1 cellular context compared by ENCODE assay signal in the genomic region with DNA sequence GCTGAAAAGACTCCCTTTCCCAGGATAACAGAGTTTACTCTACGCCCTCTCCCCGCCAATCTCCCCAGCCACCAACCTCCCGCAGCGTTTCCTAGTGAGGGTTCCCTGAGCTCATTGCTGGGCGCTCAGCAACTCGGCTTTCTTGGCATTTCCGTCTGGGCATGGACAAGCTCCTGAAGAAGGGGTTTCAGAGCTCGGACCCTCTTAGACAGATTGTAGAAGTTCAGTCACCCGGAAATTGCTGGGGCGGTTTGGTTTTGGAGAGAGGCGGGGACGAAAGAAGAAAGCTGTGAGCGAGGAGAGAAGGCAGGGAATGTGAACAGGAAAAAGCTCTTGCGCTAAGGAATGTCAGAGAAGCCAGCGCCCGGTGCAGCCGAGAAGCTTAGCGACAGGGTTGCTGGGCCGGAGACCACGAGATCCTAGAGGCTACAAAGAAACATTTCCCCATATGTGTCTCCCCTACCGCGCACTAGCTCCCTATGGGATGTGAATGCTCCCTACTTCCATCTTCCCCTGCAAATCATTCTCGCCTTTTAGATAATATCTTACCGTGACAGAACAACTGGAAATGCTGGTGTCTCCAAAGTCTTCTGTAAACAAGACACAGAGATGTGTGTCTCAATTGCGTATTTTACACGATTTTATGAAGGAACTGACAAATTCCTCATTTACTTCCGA.
TF ChIP-seq lines count a peak whose summit lies in the region.

No MANE protein-coding gene starts in this region.

TF ChIP-seq in HepG2, 621 proteins besides CTCF, POLR2A, EP300 and RAD21 (continued from another document and continues in another):
- TF ChIP-seq, protein P1, sequence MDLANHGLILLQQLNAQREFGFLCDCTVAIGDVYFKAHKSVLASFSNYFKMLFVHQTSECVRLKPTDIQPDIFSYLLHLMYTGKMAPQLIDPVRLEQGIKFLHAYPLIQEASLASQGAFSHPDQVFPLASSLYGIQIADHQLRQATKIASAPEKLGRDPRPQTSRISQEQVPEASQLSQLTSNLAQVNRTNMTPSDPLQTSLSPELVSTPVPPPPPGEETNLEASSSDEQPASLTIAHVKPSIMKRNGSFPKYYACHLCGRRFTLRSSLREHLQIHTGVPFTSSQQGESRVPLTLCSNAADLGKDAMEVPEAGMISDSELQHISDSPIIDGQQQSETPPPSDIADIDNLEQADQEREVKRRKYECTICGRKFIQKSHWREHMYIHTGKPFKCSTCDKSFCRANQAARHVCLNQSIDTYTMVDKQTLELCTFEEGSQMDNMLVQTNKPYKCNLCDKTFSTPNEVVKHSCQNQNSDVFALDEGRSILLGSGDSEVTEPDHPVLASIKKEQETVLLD (CRISPR knock-in tag; IDR thresholded peaks at IDR 0.05; ENCODE audit: low read depth): no peak
- TF ChIP-seq PCBP1 (IDR thresholded peaks at IDR 0.05; ENCODE audit: borderline replicate concordance, low read depth, low read length) (no peak), CBX2 (IDR thresholded peaks at IDR 0.05; ENCODE audit: low read depth, low read length) (no peak), CBX2 (CRISPR knock-in tag; IDR thresholded peaks at IDR 0.05; ENCODE audit: low read depth) (peak; percentile 64; the same call in 1 of the 2 replicates), ZUFSP (CRISPR knock-in tag; IDR thresholded peaks at IDR 0.05; ENCODE audit: borderline replicate concordance) (no peak), ZFP36L1 (CRISPR knock-in tag; IDR thresholded peaks at IDR 0.05) (no peak), ZNF792 (CRISPR knock-in tag; IDR thresholded peaks at IDR 0.05) (no peak), ZNF484 (CRISPR knock-in tag; IDR thresholded peaks at IDR 0.05; ENCODE audit: borderline replicate concordance, low read depth) (no peak), ZBTB49 (CRISPR knock-in tag; IDR thresholded peaks at IDR 0.05; ENCODE audit: borderline replicate concordance) (no peak), CHCHD3 (CRISPR knock-in tag; IDR thresholded peaks at IDR 0.05) (no peak), ZNF891 (CRISPR knock-in tag; IDR thresholded peaks at IDR 0.05) (0 out of 2 replicates have a peak, but pooled peaks have one; percentile 30), MIER2 (CRISPR knock-in tag; IDR thresholded peaks at IDR 0.05) (no peak), ELF1 (CRISPR knock-in tag; IDR thresholded peaks at IDR 0.05) (no peak), NRL (CRISPR knock-in tag; IDR thresholded peaks at IDR 0.05; ENCODE audit: borderline replicate concordance) (peak; percentile 36; the same call in 1 of the 2 replicates), ZMYM4 (CRISPR knock-in tag; IDR thresholded peaks at IDR 0.05) (no peak), NCOA2 (CRISPR knock-in tag; IDR thresholded peaks at IDR 0.05) (no peak), SP4 (CRISPR knock-in tag; IDR thresholded peaks at IDR 0.05) (no peak), RXRB (CRISPR knock-in tag; IDR thresholded peaks at IDR 0.05; ENCODE audit: borderline replicate concordance) (no peak), SATB2 (CRISPR knock-in tag; IDR thresholded peaks at IDR 0.05) (no peak), ZNF556 (CRISPR knock-in tag; IDR thresholded peaks at IDR 0.05; ENCODE audit: borderline replicate concordance) (no peak; the same call in 1 of the 2 replicates), EHMT2 (IDR thresholded peaks at IDR 0.05; ENCODE audit: borderline replicate concordance, low read depth, low read length) (no peak), TEF (CRISPR knock-in tag; IDR thresholded peaks at IDR 0.05) (0 out of 2 replicates have a peak, but pooled peaks have one; percentile 26), RARA (CRISPR knock-in tag; IDR thresholded peaks at IDR 0.05) (no peak), ZBTB8A (CRISPR knock-in tag; IDR thresholded peaks at IDR 0.05; ENCODE audit: borderline replicate concordance, low read depth) (no peak), ERF (CRISPR knock-in tag; IDR thresholded peaks at IDR 0.05) (no peak), SP1 (IDR thresholded peaks at IDR 0.05) (no peak), SP1 (CRISPR knock-in tag; IDR thresholded peaks at IDR 0.05) (no peak), RBFOX2 (IDR thresholded peaks at IDR 0.05; ENCODE audit: low read depth, low read length) (no peak), NFIB (CRISPR knock-in tag; IDR thresholded peaks at IDR 0.05; ENCODE audit: borderline replicate concordance) (no peak), ESRRA (CRISPR knock-in tag; IDR thresholded peaks at IDR 0.05; ENCODE audit: low read depth) (no peak), ZNF569 (CRISPR knock-in tag; IDR thresholded peaks at IDR 0.05; ENCODE audit: borderline replicate concordance) (no peak), PHB2 (IDR thresholded peaks at IDR 0.05; ENCODE audit: partially characterized antibody) (no peak), ZNF33A (CRISPR knock-in tag; IDR thresholded peaks at IDR 0.05; ENCODE audit: borderline replicate concordance) (no peak), HNRNPK (IDR thresholded peaks at IDR 0.05; ENCODE audit: low read depth, low read length, poor library complexity, severe bottlenecking) (no peak), MXI1 (IDR thresholded peaks at IDR 0.05; ENCODE audit: borderline replicate concordance, low read depth, low read length) (no peak), KDM3A (CRISPR knock-in tag; IDR thresholded peaks at IDR 0.05; ENCODE audit: low read depth) (no peak), SAP130 (CRISPR knock-in tag; IDR thresholded peaks at IDR 0.05; ENCODE audit: low read depth) (peak; percentile 12; the same call in 1 of the 2 replicates), HOXA5 (CRISPR knock-in tag; IDR thresholded peaks at IDR 0.05) (no peak), SRSF1 (optimal IDR thresholded peaks at IDR 0.05; ENCODE audit: low read depth, low read length) (no peak), ZNF501 (CRISPR knock-in tag; IDR thresholded peaks at IDR 0.05) (no peak), ZSCAN30 (CRISPR knock-in tag; IDR thresholded peaks at IDR 0.05) (no peak), ZFP36 (IDR thresholded peaks at IDR 0.05; ENCODE audit: borderline replicate concordance, low read depth, low read length, partially characterized antibody) (no peak), ZNF496 (CRISPR knock-in tag; IDR thresholded peaks at IDR 0.05; ENCODE audit: insufficient replicate concordance) (no peak), SOX13 (IDR thresholded peaks at IDR 0.05) (no peak), SOX13 (CRISPR knock-in tag; conservative IDR thresholded peaks at IDR 0.05 in 1 of 2, IDR thresholded peaks at IDR 0.05 in 1 of 2) (no peak), HMGXB4 (CRISPR knock-in tag; IDR thresholded peaks at IDR 0.05; ENCODE audit: borderline replicate concordance in 1 of 2, low read depth in 1 of 2) (peak in 1 of 2 experiments; percentile 14; a peak in 1 of 4 replicates), NPAS2 (CRISPR knock-in tag; IDR thresholded peaks at IDR 0.05; ENCODE audit: borderline replicate concordance) (no peak), NAIF1 (CRISPR knock-in tag; IDR thresholded peaks at IDR 0.05; ENCODE audit: borderline replicate concordance) (0 out of 2 replicates have a peak, but pooled peaks have one; percentile 8), PCBP2 (optimal IDR thresholded peaks at IDR 0.05; ENCODE audit: low read depth, low read length, poor library complexity, severe bottlenecking) (no peak), THAP11 (CRISPR knock-in tag; IDR thresholded peaks at IDR 0.05) (no peak)
- TF ChIP-seq, protein P2, sequence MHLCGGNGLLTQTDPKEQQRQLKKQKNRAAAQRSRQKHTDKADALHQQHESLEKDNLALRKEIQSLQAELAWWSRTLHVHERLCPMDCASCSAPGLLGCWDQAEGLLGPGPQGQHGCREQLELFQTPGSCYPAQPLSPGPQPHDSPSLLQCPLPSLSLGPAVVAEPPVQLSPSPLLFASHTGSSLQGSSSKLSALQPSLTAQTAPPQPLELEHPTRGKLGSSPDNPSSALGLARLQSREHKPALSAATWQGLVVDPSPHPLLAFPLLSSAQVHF (CRISPR knock-in tag; IDR thresholded peaks at IDR 0.05): no peak
- TF ChIP-seq, protein P3, sequence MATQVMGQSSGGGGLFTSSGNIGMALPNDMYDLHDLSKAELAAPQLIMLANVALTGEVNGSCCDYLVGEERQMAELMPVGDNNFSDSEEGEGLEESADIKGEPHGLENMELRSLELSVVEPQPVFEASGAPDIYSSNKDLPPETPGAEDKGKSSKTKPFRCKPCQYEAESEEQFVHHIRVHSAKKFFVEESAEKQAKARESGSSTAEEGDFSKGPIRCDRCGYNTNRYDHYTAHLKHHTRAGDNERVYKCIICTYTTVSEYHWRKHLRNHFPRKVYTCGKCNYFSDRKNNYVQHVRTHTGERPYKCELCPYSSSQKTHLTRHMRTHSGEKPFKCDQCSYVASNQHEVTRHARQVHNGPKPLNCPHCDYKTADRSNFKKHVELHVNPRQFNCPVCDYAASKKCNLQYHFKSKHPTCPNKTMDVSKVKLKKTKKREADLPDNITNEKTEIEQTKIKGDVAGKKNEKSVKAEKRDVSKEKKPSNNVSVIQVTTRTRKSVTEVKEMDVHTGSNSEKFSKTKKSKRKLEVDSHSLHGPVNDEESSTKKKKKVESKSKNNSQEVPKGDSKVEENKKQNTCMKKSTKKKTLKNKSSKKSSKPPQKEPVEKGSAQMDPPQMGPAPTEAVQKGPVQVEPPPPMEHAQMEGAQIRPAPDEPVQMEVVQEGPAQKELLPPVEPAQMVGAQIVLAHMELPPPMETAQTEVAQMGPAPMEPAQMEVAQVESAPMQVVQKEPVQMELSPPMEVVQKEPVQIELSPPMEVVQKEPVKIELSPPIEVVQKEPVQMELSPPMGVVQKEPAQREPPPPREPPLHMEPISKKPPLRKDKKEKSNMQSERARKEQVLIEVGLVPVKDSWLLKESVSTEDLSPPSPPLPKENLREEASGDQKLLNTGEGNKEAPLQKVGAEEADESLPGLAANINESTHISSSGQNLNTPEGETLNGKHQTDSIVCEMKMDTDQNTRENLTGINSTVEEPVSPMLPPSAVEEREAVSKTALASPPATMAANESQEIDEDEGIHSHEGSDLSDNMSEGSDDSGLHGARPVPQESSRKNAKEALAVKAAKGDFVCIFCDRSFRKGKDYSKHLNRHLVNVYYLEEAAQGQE (IDR thresholded peaks at IDR 0.05; ENCODE audit: borderline replicate concordance in 1 of 2, low read depth in 1 of 2, low read length in 2 of 2): no peak
- TF ChIP-seq, protein P4, sequence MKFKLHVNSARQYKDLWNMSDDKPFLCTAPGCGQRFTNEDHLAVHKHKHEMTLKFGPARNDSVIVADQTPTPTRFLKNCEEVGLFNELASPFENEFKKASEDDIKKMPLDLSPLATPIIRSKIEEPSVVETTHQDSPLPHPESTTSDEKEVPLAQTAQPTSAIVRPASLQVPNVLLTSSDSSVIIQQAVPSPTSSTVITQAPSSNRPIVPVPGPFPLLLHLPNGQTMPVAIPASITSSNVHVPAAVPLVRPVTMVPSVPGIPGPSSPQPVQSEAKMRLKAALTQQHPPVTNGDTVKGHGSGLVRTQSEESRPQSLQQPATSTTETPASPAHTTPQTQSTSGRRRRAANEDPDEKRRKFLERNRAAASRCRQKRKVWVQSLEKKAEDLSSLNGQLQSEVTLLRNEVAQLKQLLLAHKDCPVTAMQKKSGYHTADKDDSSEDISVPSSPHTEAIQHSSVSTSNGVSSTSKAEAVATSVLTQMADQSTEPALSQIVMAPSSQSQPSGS (CRISPR knock-in tag; IDR thresholded peaks at IDR 0.05): no peak
